Comparison of ENCODE assay signal across 9 cellular contexts in the genomic region with DNA sequence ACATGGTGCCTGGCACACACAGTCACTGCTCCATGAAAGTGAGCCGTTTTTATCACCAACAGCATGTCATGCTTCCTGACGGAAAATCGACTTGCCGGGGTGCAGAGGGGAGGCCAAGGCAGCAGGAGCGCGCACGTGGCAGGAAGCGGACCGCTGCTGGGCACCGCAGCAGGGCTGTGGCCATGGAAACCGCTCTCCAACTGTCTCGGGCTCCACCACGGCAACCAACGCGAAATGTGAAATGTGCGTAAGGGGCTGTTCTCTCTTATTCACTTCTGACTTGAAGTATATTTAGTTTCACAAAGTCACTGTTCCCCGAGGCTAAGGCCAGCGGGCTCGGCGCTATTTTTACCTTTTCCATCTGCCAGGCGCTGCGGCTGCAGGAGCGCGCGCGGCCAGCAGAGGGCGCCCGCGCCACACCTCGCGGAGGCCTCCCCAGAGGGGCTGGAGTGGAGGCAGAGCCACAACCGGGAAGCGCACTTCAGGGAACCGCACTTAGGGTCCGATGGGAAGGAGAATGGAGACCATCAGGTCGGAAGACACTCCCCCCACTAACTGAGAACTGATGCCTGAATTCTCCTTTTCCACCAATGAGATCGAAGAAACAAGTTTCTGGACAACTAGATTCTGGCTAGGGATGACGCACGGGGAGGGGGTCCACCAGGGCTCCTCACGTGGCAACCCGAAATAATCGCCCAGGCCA. TPM values are rescaled to one million over a fixed set of nuclear protein-coding genes. Genes with fewer than 3 reads are reported as not detected.
DNase-seq lines count a peak whose midpoint lies in the region; ATAC-seq and TF ChIP-seq lines count a peak whose summit lies in the region.
"Had no signal": no experiment of that assay in that cellular context is flagged by ENCODE, and none has a peak within 500 bp of the region (broad histone marks: within the 10 kb centered on the region; RNA-seq: fewer than 3 reads in every experiment).

No MANE protein-coding gene starts in this region.

- peaks cover 28 to 45% of the 10 kb centered on the region in 2 experiments for H3K79me1 ChIP-seq in IMR-90 (ENCODE audit: low read depth in 1 of 2, low read length in 2 of 2)

- no peak overlapping the region for H2AK5ac ChIP-seq in IMR-90 (ENCODE audit: low read depth, low read length)

- no peak overlapping the region for H3K56ac ChIP-seq in IMR-90 (ENCODE audit: extremely low read depth, insufficient read depth, low read length)

- no peaks in the 10 kb centered on the region for H3K9me3 Mint-ChIP-seq in CD8-positive, alpha-beta memory T cell

- H2AK9ac ChIP-seq in IMR-90 (replicated peaks; ENCODE audit: low read depth, low read length, poor library complexity), result peak overlapping the region; percentile 89

- peak overlapping the region; percentile 60 for H2AFZ ChIP-seq in IMR-90 (replicated peaks; ENCODE audit: low read length, poor library complexity)

- H3K4me3 ChIP-seq in CD8-positive, alpha-beta memory T cell (ENCODE audit: low read length), result no peak overlapping the region
- H3K4me3 ChIP-seq in IMR-90 (ENCODE audit: insufficient read depth, low read depth, low read length) (no peak overlapping the region), colonic mucosa (no peak overlapping the region)

- no peak overlapping the region for H3K4me2 ChIP-seq in IMR-90 (ENCODE audit: low read depth, low read length)

- no peak overlapping the region for H2BK5ac ChIP-seq in IMR-90 (ENCODE audit: low read depth, low read length, poor library complexity, severe bottlenecking)

- peak; percentile 82 for TF ChIP-seq RAD21 in IMR-90 (IDR thresholded peaks at IDR 0.05; ENCODE audit: low read length)

- H3K4me1 ChIP-seq in CD8-positive, alpha-beta memory T cell (ENCODE audit: insufficient read depth, low read length), result no peaks in the 10 kb centered on the region
- peaks cover 6% of the 10 kb centered on the region; the same call in 1 of the 2 replicates for H3K4me1 ChIP-seq in IMR-90 (ENCODE audit: control insufficient read depth, insufficient read depth, low read length)
- no peaks in the 10 kb centered on the region for H3K4me1 ChIP-seq in colonic mucosa

- no peak overlapping the region for H4K5ac ChIP-seq in IMR-90 (ENCODE audit: low read depth, low read length)

- H3K36me3 Mint-ChIP-seq in CD8-positive, alpha-beta memory T cell, result peaks cover 4 to 89% (median 12%) of the 10 kb centered on the region in 3 donors

- in situ Hi-C loops in IMR-90 (cut with MboI; ENCODE audit: low sequenced_read_pairs), result no loop called here

- H3K18ac ChIP-seq in IMR-90 (ENCODE audit: low read depth, low read length), result no peak overlapping the region

- H3K14ac ChIP-seq in IMR-90 (replicated peaks; ENCODE audit: low read depth, low read length), result no peak overlapping the region

- no peak overlapping the region for H2BK20ac ChIP-seq in IMR-90 (ENCODE audit: low read depth, low read length)

- dilution Hi-C loops in IMR-90 (cut with HindIII; ENCODE audit: low sequenced_read_pairs, unreplicated experiment), result no loop called here

- no peaks in the 10 kb centered on the region for H3K27me3 ChIP-seq in CD8-positive, alpha-beta memory T cell (ENCODE audit: insufficient read depth, low read length, poor library complexity, severe bottlenecking)
- no peaks in the 10 kb centered on the region for H3K27me3 ChIP-seq in IMR-90 (ENCODE audit: control insufficient read depth, insufficient read depth, low read length)
- H3K27me3 ChIP-seq in colonic mucosa, result no peaks in the 10 kb centered on the region

- H3K9me3 ChIP-seq in CD8-positive, alpha-beta memory T cell (ENCODE audit: low read length), result no peaks in the 10 kb centered on the region
- H3K9me3 ChIP-seq in IMR-90 (ENCODE audit: control insufficient read depth, insufficient read depth, low read length) (no peaks in the 10 kb centered on the region), colonic mucosa (no peaks in the 10 kb centered on the region)

- no peaks in the 10 kb centered on the region for H3K27me3 Mint-ChIP-seq in CD8-positive, alpha-beta memory T cell

- POLR2A ChIA-PET in CD8-positive, alpha-beta memory T cell (lab: Charles Lee), result no interaction called here
- POLR2A ChIA-PET in IMR-90 (lab: Charles Lee; ENCODE audit: unreplicated experiment), result no interaction called here

- no peak overlapping the region for H2BK120ac ChIP-seq in IMR-90 (ENCODE audit: low read depth, low read length)

- no peak overlapping the region for H3K27ac ChIP-seq in CD8-positive, alpha-beta memory T cell (ENCODE audit: low read depth, low read length)
- H3K27ac ChIP-seq in IMR-90 (ENCODE audit: insufficient read depth, low read length) (no peak overlapping the region), colonic mucosa (no peak overlapping the region)

- peak overlapping the region in 5 of 8 donors; percentile 3 to 68 (median 43) for H3K27ac Mint-ChIP-seq in CD8-positive, alpha-beta memory T cell

- peak; percentile 87 for ATAC-seq in IMR-90 (ENCODE audit: low read depth)
- ATAC-seq in left lobe of liver, result peak; percentile 94
- ATAC-seq in HG02623 (IDR thresholded peaks at IDR 0.05; ENCODE audit: unreplicated experiment), result no peak

- no peak overlapping the region for H3K23ac ChIP-seq in IMR-90 (ENCODE audit: low read depth, low read length)

- H3K4ac ChIP-seq in IMR-90 (ENCODE audit: low read depth, low read length), result no peak overlapping the region

- H3K9ac ChIP-seq in IMR-90 (ENCODE audit: low read depth, low read length) (no peak overlapping the region), colonic mucosa (ENCODE audit: low read depth in 2 of 2, low read length in 2 of 2) (no peak overlapping the region)

- TF ChIP-seq CTCF in IMR-90 (conservative IDR thresholded peaks at IDR 0.05; ENCODE audit: low read depth, low read length) (peak; percentile 92), colonic mucosa (IDR thresholded peaks at IDR 0.05) (peak; percentile 100)

- no TSS peak for BruUV-seq in IMR-90 (replicated peaks; lab: Mats Ljungman, UMichigan)

- no peak overlapping the region for H2BK15ac ChIP-seq in IMR-90 (ENCODE audit: low read depth, low read length)

- H4K8ac ChIP-seq in IMR-90 (ENCODE audit: low read depth in 2 of 2, low read length in 2 of 2), result no peak overlapping the region

- H3K4me1 Mint-ChIP-seq in CD8-positive, alpha-beta memory T cell, result peaks cover 12 to 20% (median 17%) of the 10 kb centered on the region in 3 donors

- peaks cover 56% of the 10 kb centered on the region for H3K36me3 ChIP-seq in CD8-positive, alpha-beta memory T cell (ENCODE audit: insufficient read depth, low read length)
- H3K36me3 ChIP-seq in IMR-90 (ENCODE audit: control insufficient read depth, insufficient read depth, low read length) (peaks cover 54% of the 10 kb centered on the region), colonic mucosa (no peaks in the 10 kb centered on the region)

- no peak for TF ChIP-seq POLR2A in IMR-90 (IDR thresholded peaks at IDR 0.05; ENCODE audit: low read depth, low read length)

- H3K4me3 Mint-ChIP-seq in CD8-positive, alpha-beta memory T cell, result no peak overlapping the region

- CTCF ChIA-PET in CD8-positive, alpha-beta memory T cell (lab: Charles Lee), result interaction anchor here (1.2 to 1.3 kb wide), 2 partner anchors 19 to 57 kb away, joined by 4 to 6 read pairs; a partner anchor contains a TSS
- CTCF ChIA-PET in IMR-90 (lab: Yijun Ruan, JAX), result no interaction called here

- H4K91ac ChIP-seq in IMR-90 (ENCODE audit: insufficient read depth, low read depth, low read length), result no peak overlapping the region

- WGBS in IMR-90 (ENCODE audit: extremely low coverage in 2 of 2, insufficient read length in 1 of 2), 2 experiments, result 77% methylated on average over 9 of the region's 42 CpGs; no CpG with 5 or more reads in 1 of the 2 experiments

- H3K9me1 ChIP-seq in IMR-90 (ENCODE audit: insufficient read depth, low read length), result no peaks in the 10 kb centered on the region; the same call in 1 of the 2 replicates

- intact Hi-C loops in IMR-90 (cut with micrococcal nuclease) (loop anchor here (2.0 kb wide), 2 partner anchors 65 to 187 kb away; no protein-coding TSS in a partner anchor), colonic mucosa (cut with DNase I) (loop anchor here (5.0 to 10.0 kb wide), 2 partner anchors 68 to 225 kb away; no protein-coding TSS in a partner anchor)

- H4K20me1 ChIP-seq in IMR-90 (ENCODE audit: insufficient read depth, low read length), result peaks cover 38% of the 10 kb centered on the region

- DNase-seq in CD8-positive, alpha-beta memory T cell, result peak; percentile 51 to 76 (median 59)
- DNase-seq in IMR-90, result peak; percentile 36
- DNase-seq in activated CD4-positive, alpha-beta T cell treated with anti-CD3 and anti-CD28 coated beads for 48 hours, result peak; percentile 75
- peak; percentile 72 for DNase-seq in colonic mucosa
- DNase-seq in left lobe of liver (ENCODE audit: low spot score), result peak; percentile 65
- DNase-seq in stimulated activated CD4-positive, alpha-beta T cell treated with anti-CD3 and anti-CD28 coated beads, TNF-alpha, amount 100 ng/mL, for 1 hour (ENCODE audit: low read depth in 3 of 3, low spot score in 1 of 3), result peak in 2 of 3 donors; percentile 31 to 63
- no peak for DNase-seq in middle frontal gyrus (ENCODE audit: extremely low spot score, low spot score)

TF ChIP-seq in IMR-90, 13 proteins besides CTCF, POLR2A, EP300 and RAD21 (continues in another document):
- no peak for TF ChIP-seq CHD1 (IDR thresholded peaks at IDR 0.05; ENCODE audit: low read depth, low read length)
- TF ChIP-seq CEBPB (IDR thresholded peaks at IDR 0.05; ENCODE audit: low read depth, low read length), result no peak
- TF ChIP-seq NFE2L2 (IDR thresholded peaks at IDR 0.05; ENCODE audit: low read depth, low read length), result no peak
- no peak for TF ChIP-seq RCOR1 (IDR thresholded peaks at IDR 0.05; ENCODE audit: insufficient replicate concordance, low read length)
- peak; percentile 68 for TF ChIP-seq SMC3 (IDR thresholded peaks at IDR 0.05; ENCODE audit: low read depth, low read length)
- TF ChIP-seq MAZ (IDR thresholded peaks at IDR 0.05; ENCODE audit: borderline replicate concordance, low read depth, low read length), result peak; percentile 78
- TF ChIP-seq FOS (IDR thresholded peaks at IDR 0.05; ENCODE audit: low read depth, low read length), result no peak
- no peak for TF ChIP-seq MXI1 (IDR thresholded peaks at IDR 0.05; ENCODE audit: borderline replicate concordance, low read depth, low read length)
- no peak for TF ChIP-seq RFX5 (IDR thresholded peaks at IDR 0.05; ENCODE audit: low read depth, low read length)

RNA-seq across cellular contexts. Expression of a gene that starts 19.7 kb away (rescaled TPM):
- 100 to 1,000 TPM; 156 TPM for total RNA-seq in CD8-positive, alpha-beta memory T cell
- polyA plus RNA-seq in CD8-positive, alpha-beta memory T cell, result 27.5 TPM
- total RNA-seq in IMR-90 (2012; rRNA removed) (24.0 and 24.2 TPM in 2 replicates), colonic mucosa (100 to 1,000 TPM in 1 of 2 donors, 10 to 100 TPM in 1; 69.3 to 121 TPM), left lobe of liver (8.0 TPM)
- polyA plus RNA-seq in IMR-90 (2012; rRNA removed), result 38.9 and 43.5 TPM in 2 replicates
- polyA plus RNA-seq in IMR-90 (2012; cell fraction: cytosol; rRNA removed), result 33.7 and 55.9 TPM in 2 replicates
- 83.0 and 140 TPM in 2 replicates for polyA plus RNA-seq in IMR-90 (2012; cell fraction: nucleus; rRNA removed; ENCODE audit: low replicate concordance)

RNA-seq across cellular contexts. Expression of a gene that starts 47.8 kb away (rescaled TPM):
- total RNA-seq in CD8-positive, alpha-beta memory T cell, result not detected
- polyA plus RNA-seq in CD8-positive, alpha-beta memory T cell, result not detected
- total RNA-seq in IMR-90 (2012; rRNA removed), result not detected in 2 replicates
- polyA plus RNA-seq in IMR-90 (2012; rRNA removed), result not detected in 2 replicates
- not detected in 2 replicates for polyA plus RNA-seq in IMR-90 (2012; cell fraction: cytosol; rRNA removed)
- not detected in 2 replicates for polyA plus RNA-seq in IMR-90 (2012; cell fraction: nucleus; rRNA removed; ENCODE audit: low replicate concordance)
- total RNA-seq in colonic mucosa, result not detected
- not detected for total RNA-seq in left lobe of liver
- total RNA-seq: NCI-H460 had no signal
